In genomic region chr2:165401285-165401852, GRCh38 we compare ENCODE assay signal across 8 cellular contexts.
DNase-seq lines count a peak whose midpoint lies in the region; ATAC-seq and TF ChIP-seq lines count a peak whose summit lies in the region.

No MANE protein-coding gene starts in this region.

- H3K36me3 ChIP-seq in DOHH2 (ENCODE audit: control insufficient read depth, low read length) = no peaks in the 10 kb centered on the region
- no peaks in the 10 kb centered on the region for H3K36me3 ChIP-seq in Loucy (ENCODE audit: insufficient read depth, low read length)
- H3K36me3 ChIP-seq in osteoblast (ENCODE audit: insufficient read depth, low read length) = no peaks in the 10 kb centered on the region

- no peak overlapping the region; the same call in 1 of the 2 replicates for H2AFZ ChIP-seq in Loucy (ENCODE audit: low read length)
- H2AFZ ChIP-seq in osteoblast (ENCODE audit: low read length) = peak overlapping the region; percentile 59

- H3K4me1 ChIP-seq in DOHH2 (ENCODE audit: control insufficient read depth, low read length) (peaks cover 5% of the 10 kb centered on the region; the same call in 1 of the 2 replicates), Loucy (ENCODE audit: insufficient read depth, low read length, poor library complexity, severe bottlenecking) (peaks cover 10% of the 10 kb centered on the region), osteoblast (ENCODE audit: insufficient read depth, low read length) (no peaks in the 10 kb centered on the region)

- no peak overlapping the region for H3K9ac ChIP-seq in Loucy (ENCODE audit: low read depth, low read length, poor library complexity, severe bottlenecking)

- H3F3A ChIP-seq in DOHH2 (ENCODE audit: control insufficient read depth, insufficient read depth) (no peaks in the 10 kb centered on the region), Loucy (ENCODE audit: low read depth) (no peaks in the 10 kb centered on the region)

- H3K4me3 ChIP-seq in DOHH2 (ENCODE audit: low read length) (no peak overlapping the region), Loucy (ENCODE audit: low read length, poor library complexity, severe bottlenecking) (no peak overlapping the region), epithelial cell of proximal tubule (ENCODE audit: low read depth, low read length) (no peak overlapping the region), osteoblast (ENCODE audit: insufficient read depth, low read length) (no peak overlapping the region)

- peak; percentile 69 for DNase-seq in RKO (ENCODE audit: low spot score)
- DNase-seq in epithelial cell of proximal tubule (ENCODE audit: low read depth) = peak; percentile 39
- peak; percentile 77 for DNase-seq in osteoblast (ENCODE audit: insufficient read length, low spot score, missing footprints)
- DNase-seq in GM19238 (ENCODE audit: insufficient read length, low spot score) = no peak
- DNase-seq in activated CD4-positive, CD25-positive, alpha-beta regulatory T cell (lab: John Stamatoyannopoulos, UW) = no peak

- peak; percentile 79 for TF ChIP-seq CTCF in DOHH2 (IDR thresholded peaks at IDR 0.05; ENCODE audit: low read depth, low read length, poor library complexity, severe bottlenecking)
- TF ChIP-seq CTCF in Loucy (conservative IDR thresholded peaks at IDR 0.05; ENCODE audit: low read length) = peak; percentile 88
- peak; percentile 75 for TF ChIP-seq CTCF in epithelial cell of proximal tubule (conservative IDR thresholded peaks at IDR 0.05; ENCODE audit: low read depth, low read length)
- peak; percentile 73 for TF ChIP-seq CTCF in osteoblast (IDR thresholded peaks at IDR 0.05; ENCODE audit: extremely low read depth, low read depth, low read length)

- no peaks in the 10 kb centered on the region for H4K20me1 ChIP-seq in DOHH2 (ENCODE audit: control insufficient read depth, insufficient read depth, low read depth, low read length)
- no peaks in the 10 kb centered on the region for H4K20me1 ChIP-seq in Loucy (ENCODE audit: insufficient read depth, low read length, poor library complexity, severe bottlenecking)
- no peaks in the 10 kb centered on the region for H4K20me1 ChIP-seq in osteoblast (ENCODE audit: insufficient read depth, low read length)

- H3K4me2 ChIP-seq in DOHH2 (ENCODE audit: low read length) (no peak overlapping the region), Loucy (ENCODE audit: low read depth, low read length, poor library complexity, severe bottlenecking) (no peak overlapping the region), osteoblast (ENCODE audit: insufficient read depth, low read length) (no peak overlapping the region)

- H3K27ac ChIP-seq in DOHH2 (ENCODE audit: low read depth, low read length) = no peak overlapping the region
- H3K27ac ChIP-seq in osteoblast (ENCODE audit: low read depth, low read length) = no peak overlapping the region

- H3K9me2 ChIP-seq in DOHH2 (replicated peaks; ENCODE audit: control insufficient read depth, low read length) (no peaks in the 10 kb centered on the region), Loucy (replicated peaks; ENCODE audit: low read depth, low read length) (no peaks in the 10 kb centered on the region)

- no peaks in the 10 kb centered on the region for H3K27me3 ChIP-seq in DOHH2 (ENCODE audit: control insufficient read depth, low read length)
- no peaks in the 10 kb centered on the region for H3K27me3 ChIP-seq in Loucy (ENCODE audit: insufficient read depth, low read length, poor library complexity, severe bottlenecking)
- H3K27me3 ChIP-seq in osteoblast (ENCODE audit: insufficient read depth, low read length) = no peaks in the 10 kb centered on the region

- ATAC-seq in GM21526 (IDR thresholded peaks at IDR 0.05; ENCODE audit: low FRiP score, unreplicated experiment) = peak; percentile 64

- H3K79me2 ChIP-seq in DOHH2 (ENCODE audit: control insufficient read depth, low read length) = no peaks in the 10 kb centered on the region
- H3K79me2 ChIP-seq in Loucy (ENCODE audit: insufficient read depth, low read length) = no peaks in the 10 kb centered on the region
- H3K79me2 ChIP-seq in osteoblast (ENCODE audit: insufficient read depth, low read length) = no peaks in the 10 kb centered on the region

- no peaks in the 10 kb centered on the region for H3K9me3 ChIP-seq in DOHH2 (ENCODE audit: control insufficient read depth, insufficient read depth, low read length)
- no peaks in the 10 kb centered on the region for H3K9me3 ChIP-seq in Loucy (ENCODE audit: insufficient read depth, low read depth, low read length)
- H3K9me3 ChIP-seq in osteoblast (ENCODE audit: low read depth, low read length) = no peaks in the 10 kb centered on the region

Comparison
In these comparisons a context has a peak if more than half of its experiments do, and no peak if none do; other contexts are left out.
1. DNase-seq: peak in RKO (single experiment), epithelial cell of proximal tubule (single experiment) and osteoblast (single experiment); none in GM19238 (single experiment) and activated CD4-positive, CD25-positive, alpha-beta regulatory T cell (0 of 4).
2. Peak in every context shown above with its lines, with median percentiles within 50 percentile points of each other: CTCF ChIP-seq.